In the genomic region with DNA sequence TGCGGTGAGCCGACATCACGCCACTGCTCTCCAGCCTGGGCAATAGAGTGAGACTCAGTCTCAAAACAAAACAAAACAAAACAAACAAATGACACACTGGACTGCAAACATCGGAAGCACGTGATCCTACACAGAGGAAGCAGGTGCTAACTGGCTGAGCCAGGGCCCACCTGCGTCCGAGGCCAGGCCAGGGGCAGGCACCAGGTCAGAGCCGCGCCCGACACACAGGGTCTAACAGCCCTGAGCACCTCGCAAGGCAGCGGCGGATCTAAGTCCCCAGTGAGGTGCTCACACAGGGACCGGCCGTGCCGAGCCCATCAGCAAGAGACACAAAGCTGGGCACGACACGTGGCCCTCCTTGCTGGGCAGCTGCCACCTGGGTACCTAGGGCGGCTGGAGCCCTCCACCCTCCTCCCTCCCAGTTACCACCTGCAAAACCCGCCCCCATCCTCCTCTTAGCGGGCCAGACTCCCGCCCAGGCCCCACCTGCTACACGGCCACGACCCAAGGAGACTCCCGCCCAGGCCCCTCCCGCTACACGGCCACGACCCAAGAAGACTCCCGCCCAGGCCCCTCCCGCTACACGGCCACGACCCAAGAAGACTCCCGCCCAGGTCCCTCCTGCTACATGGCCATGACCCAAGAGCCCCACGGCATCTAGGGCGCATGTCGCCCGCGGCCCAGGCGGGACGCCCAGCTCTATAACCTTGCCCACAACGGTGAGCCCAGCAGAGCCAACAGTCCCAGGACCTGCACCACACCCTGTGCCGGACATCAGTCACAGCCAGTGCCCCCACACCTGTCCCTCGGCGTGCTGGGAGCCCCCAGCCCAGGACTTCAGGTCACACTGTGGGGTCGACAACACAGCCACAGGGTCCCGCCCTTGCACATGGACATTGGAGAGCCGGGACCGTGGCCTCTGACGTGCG, we compare ENCODE assay signal across 1 cellular context.
A peak's percentile ranks its signal among the peaks of the same experiment; 100 is the strongest.
TF ChIP-seq lines count a peak whose summit lies in the region.

No MANE protein-coding gene starts in this region.

TF ChIP-seq in liver, 16 proteins besides CTCF, POLR2A, EP300 and RAD21:
- TF ChIP-seq, protein P1, sequence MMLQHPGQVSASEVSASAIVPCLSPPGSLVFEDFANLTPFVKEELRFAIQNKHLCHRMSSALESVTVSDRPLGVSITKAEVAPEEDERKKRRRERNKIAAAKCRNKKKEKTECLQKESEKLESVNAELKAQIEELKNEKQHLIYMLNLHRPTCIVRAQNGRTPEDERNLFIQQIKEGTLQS (IDR thresholded peaks at IDR 0.05), result no peak
- TF ChIP-seq EGR1 (IDR thresholded peaks at IDR 0.05; ENCODE audit: low read depth in 2 of 2) (no peak), NR2F2 (IDR thresholded peaks at IDR 0.05) (no peak), GABPA (IDR thresholded peaks at IDR 0.05 in 1 of 2, conservative IDR thresholded peaks at IDR 0.05 in 1 of 2) (peak in 1 of 2 donors; percentile 55), FOXA2 (IDR thresholded peaks at IDR 0.05) (no peak), SP1 (IDR thresholded peaks at IDR 0.05) (peak; percentile 14), HNF4A (conservative IDR thresholded peaks at IDR 0.05) (peak in 1 of 2 donors; percentile 59), RXRA (IDR thresholded peaks at IDR 0.05) (peak in 1 of 2 donors; percentile 66), YY1 (IDR thresholded peaks at IDR 0.05) (no peak), FOXA1 (IDR thresholded peaks at IDR 0.05) (no peak), TAF1 (conservative IDR thresholded peaks at IDR 0.05) (no peak)
- TF ChIP-seq, protein P2, sequence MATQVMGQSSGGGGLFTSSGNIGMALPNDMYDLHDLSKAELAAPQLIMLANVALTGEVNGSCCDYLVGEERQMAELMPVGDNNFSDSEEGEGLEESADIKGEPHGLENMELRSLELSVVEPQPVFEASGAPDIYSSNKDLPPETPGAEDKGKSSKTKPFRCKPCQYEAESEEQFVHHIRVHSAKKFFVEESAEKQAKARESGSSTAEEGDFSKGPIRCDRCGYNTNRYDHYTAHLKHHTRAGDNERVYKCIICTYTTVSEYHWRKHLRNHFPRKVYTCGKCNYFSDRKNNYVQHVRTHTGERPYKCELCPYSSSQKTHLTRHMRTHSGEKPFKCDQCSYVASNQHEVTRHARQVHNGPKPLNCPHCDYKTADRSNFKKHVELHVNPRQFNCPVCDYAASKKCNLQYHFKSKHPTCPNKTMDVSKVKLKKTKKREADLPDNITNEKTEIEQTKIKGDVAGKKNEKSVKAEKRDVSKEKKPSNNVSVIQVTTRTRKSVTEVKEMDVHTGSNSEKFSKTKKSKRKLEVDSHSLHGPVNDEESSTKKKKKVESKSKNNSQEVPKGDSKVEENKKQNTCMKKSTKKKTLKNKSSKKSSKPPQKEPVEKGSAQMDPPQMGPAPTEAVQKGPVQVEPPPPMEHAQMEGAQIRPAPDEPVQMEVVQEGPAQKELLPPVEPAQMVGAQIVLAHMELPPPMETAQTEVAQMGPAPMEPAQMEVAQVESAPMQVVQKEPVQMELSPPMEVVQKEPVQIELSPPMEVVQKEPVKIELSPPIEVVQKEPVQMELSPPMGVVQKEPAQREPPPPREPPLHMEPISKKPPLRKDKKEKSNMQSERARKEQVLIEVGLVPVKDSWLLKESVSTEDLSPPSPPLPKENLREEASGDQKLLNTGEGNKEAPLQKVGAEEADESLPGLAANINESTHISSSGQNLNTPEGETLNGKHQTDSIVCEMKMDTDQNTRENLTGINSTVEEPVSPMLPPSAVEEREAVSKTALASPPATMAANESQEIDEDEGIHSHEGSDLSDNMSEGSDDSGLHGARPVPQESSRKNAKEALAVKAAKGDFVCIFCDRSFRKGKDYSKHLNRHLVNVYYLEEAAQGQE (IDR thresholded peaks at IDR 0.05), result no peak
- TF ChIP-seq, protein P3, sequence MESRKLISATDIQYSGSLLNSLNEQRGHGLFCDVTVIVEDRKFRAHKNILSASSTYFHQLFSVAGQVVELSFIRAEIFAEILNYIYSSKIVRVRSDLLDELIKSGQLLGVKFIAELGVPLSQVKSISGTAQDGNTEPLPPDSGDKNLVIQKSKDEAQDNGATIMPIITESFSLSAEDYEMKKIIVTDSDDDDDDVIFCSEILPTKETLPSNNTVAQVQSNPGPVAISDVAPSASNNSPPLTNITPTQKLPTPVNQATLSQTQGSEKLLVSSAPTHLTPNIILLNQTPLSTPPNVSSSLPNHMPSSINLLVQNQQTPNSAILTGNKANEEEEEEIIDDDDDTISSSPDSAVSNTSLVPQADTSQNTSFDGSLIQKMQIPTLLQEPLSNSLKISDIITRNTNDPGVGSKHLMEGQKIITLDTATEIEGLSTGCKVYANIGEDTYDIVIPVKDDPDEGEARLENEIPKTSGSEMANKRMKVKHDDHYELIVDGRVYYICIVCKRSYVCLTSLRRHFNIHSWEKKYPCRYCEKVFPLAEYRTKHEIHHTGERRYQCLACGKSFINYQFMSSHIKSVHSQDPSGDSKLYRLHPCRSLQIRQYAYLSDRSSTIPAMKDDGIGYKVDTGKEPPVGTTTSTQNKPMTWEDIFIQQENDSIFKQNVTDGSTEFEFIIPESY (IDR thresholded peaks at IDR 0.05), result no peak
